18 cellular contexts compared by ENCODE assay signal in genomic region chr3:141707741-141708203, GRCh38. TPM values are rescaled to one million over a fixed set of nuclear protein-coding genes. Genes with fewer than 3 reads are reported as not detected.
DNase-seq lines count a peak whose midpoint lies in the region; ATAC-seq, FAIRE-seq and TF ChIP-seq lines count a peak whose summit lies in the region.
"Had no signal": no experiment of that assay in that cellular context is flagged by ENCODE, and none has a peak within 500 bp of the region (broad histone marks: within the 10 kb centered on the region; RNA-seq: fewer than 3 reads in every experiment).

No MANE protein-coding gene starts in this region.

- TF ChIP-seq EP300 in K562 (IDR thresholded peaks at IDR 0.05; ENCODE audit: low read length), result no peak

- no peak overlapping the region for H4K8ac ChIP-seq in mesenchymal stem cell (ENCODE audit: low read length)

- no peak overlapping the region for H3K18ac ChIP-seq in mesenchymal stem cell (ENCODE audit: low read depth in 1 of 2, low read length in 2 of 2)

- TF ChIP-seq RAD21 in K562 (CRISPR knock-in tag; conservative IDR thresholded peaks at IDR 0.05 in 1 of 2, IDR thresholded peaks at IDR 0.05 in 1 of 2), result no peak

- H3K79me2 ChIP-seq in ACC112 (ENCODE audit: control insufficient read depth, insufficient read depth, low read length, unreplicated experiment) (no peaks in the 10 kb centered on the region), K562 (ENCODE audit: control insufficient read depth, insufficient read depth, low read length) (no peaks in the 10 kb centered on the region)

- H3K9ac ChIP-seq in K562 (ENCODE audit: insufficient read depth in 1 of 2, low read depth in 2 of 2, low read length in 2 of 2) (no peak overlapping the region), mesenchymal stem cell (ENCODE audit: low read length) (no peak overlapping the region), endodermal cell (ENCODE audit: extremely low read depth, low read length, poor library complexity, severe bottlenecking) (no peak overlapping the region)

- H2AFZ ChIP-seq in ACC112 (ENCODE audit: low read length, unreplicated experiment) (peak overlapping the region; percentile 69), K562 (ENCODE audit: low read depth, low read length) (no peak overlapping the region), mesenchymal stem cell (ENCODE audit: low read depth, low read length) (no peak overlapping the region)

- H3K27ac Mint-ChIP-seq in endodermal cell, result no peak overlapping the region

- ATAC-seq in K562 (no peak), right cardiac atrium (no peak)
- ATAC-seq: A549 had no signal

- DNase-seq in HS-27A (ENCODE audit: low read depth) (peak; percentile 29), K562 (ENCODE audit: extremely low read depth in 1 of 4, low spot score in 3 of 4) (no peak), mesenchymal stem cell (peak; percentile 59), DMS53 (lab: John Stamatoyannopoulos, UW) (no peak), erythroblast (lab: John Stamatoyannopoulos, UW) (no peak), right cardiac atrium (no peak), endodermal cell (no peak)
- DNase-seq: activated CD4-positive, alpha-beta T cell treated with anti-CD3 and anti-CD28 coated beads, Interleukin-2, amount 50 U/mL, for 1 hour; DMS153; KG1; NCI-H187 treated with DMSO at 0.1 percent for 48 hours; NCI-H69; nucleus accumbens; T-helper 9 cell; transverse colon had no signal

- WGBS in K562 (ENCODE audit: insufficient coverage, low coverage, missing lambda C conversion rate), result 29% methylated on average over 2 of the region's 2 CpGs
- 0% methylated on average over 1 of the region's 2 CpGs for WGBS in mesenchymal stem cell
- WGBS in right cardiac atrium, result 32% methylated on average over 2 of the region's 2 CpGs
- 86% methylated on average over 2 of the region's 2 CpGs; no CpG with 5 or more reads in 1 of the 2 experiments for WGBS in endodermal cell (ENCODE audit: insufficient coverage in 1 of 2, insufficient read length in 1 of 2), 2 experiments

- H2AK5ac ChIP-seq in mesenchymal stem cell (ENCODE audit: low read length, severe bottlenecking), result no peak overlapping the region

- H3K4me3 ChIP-seq in ACC112 (ENCODE audit: low read depth, low read length), result no peak overlapping the region
- no peak overlapping the region for H3K4me3 ChIP-seq in K562
- H3K4me3 ChIP-seq in mesenchymal stem cell (ENCODE audit: insufficient read depth in 1 of 2, low read depth in 1 of 2, low read length in 2 of 2), result no peak overlapping the region
- no peak overlapping the region for H3K4me3 ChIP-seq in right cardiac atrium (ENCODE audit: low read length)
- H3K4me3 ChIP-seq in endodermal cell (ENCODE audit: low read length), result no peak overlapping the region
- H3K4me3 ChIP-seq: A549, lung, transverse colon had no signal

- no peaks in the 10 kb centered on the region for H3K27me3 ChIP-seq in ACC112 (ENCODE audit: insufficient read depth, low read length)
- H3K27me3 ChIP-seq in K562 (ENCODE audit: control insufficient read depth in 2 of 2, insufficient read depth in 2 of 2, low read length in 2 of 2), result no peaks in the 10 kb centered on the region
- H3K27me3 ChIP-seq in mesenchymal stem cell (ENCODE audit: control insufficient read depth in 1 of 2, insufficient read depth in 1 of 2, low read length in 2 of 2), result no peaks in the 10 kb centered on the region
- no peaks in the 10 kb centered on the region for H3K27me3 ChIP-seq in right cardiac atrium (ENCODE audit: control insufficient read depth, insufficient read depth)
- no peaks in the 10 kb centered on the region for H3K27me3 ChIP-seq in endodermal cell (ENCODE audit: control insufficient read depth, insufficient read depth, low read length, poor library complexity, severe bottlenecking)
- H3K27me3 ChIP-seq: transverse colon had no signal

- no peak overlapping the region for H2BK12ac ChIP-seq in mesenchymal stem cell (ENCODE audit: low read length in 2 of 2)

- CTCF ChIA-PET in K562 (lab: Yijun Ruan, JAX; ENCODE audit: low intra/inter-chr PET ratio), result no interaction called here

- H3K36me3 ChIP-seq in ACC112 (ENCODE audit: insufficient read depth, low read length) (no peaks in the 10 kb centered on the region; the same call in 1 of the 2 replicates), K562 (ENCODE audit: control insufficient read depth, insufficient read depth, low read length) (no peaks in the 10 kb centered on the region), mesenchymal stem cell (ENCODE audit: control insufficient read depth in 1 of 2, insufficient read depth in 2 of 2, low read depth in 1 of 2, low read length in 2 of 2) (no peaks in the 10 kb centered on the region), endodermal cell (ENCODE audit: control insufficient read depth, insufficient read depth, low read length) (no peaks in the 10 kb centered on the region)
- H3K36me3 ChIP-seq: transverse colon had no signal

- H3K9me3 ChIP-seq in K562 (replicated peaks; ENCODE audit: control insufficient read depth, insufficient read depth, low read depth, low read length), result no peaks in the 10 kb centered on the region
- no peaks in the 10 kb centered on the region for H3K9me3 ChIP-seq in mesenchymal stem cell (ENCODE audit: control insufficient read depth, low read length)
- H3K9me3 ChIP-seq in right cardiac atrium (ENCODE audit: control insufficient read depth, low read length), result no peaks in the 10 kb centered on the region
- H3K9me3 ChIP-seq in endodermal cell (ENCODE audit: control insufficient read depth, low read length), result no peaks in the 10 kb centered on the region
- H3K9me3 ChIP-seq: A549, transverse colon had no signal

- POLR2A ChIA-PET in K562 (lab: Yijun Ruan, JAX), result interaction anchor here (0.9 kb wide), 1 partner anchor 200 kb away, joined by 4 read pairs; no protein-coding TSS in a partner anchor

- no peaks in the 10 kb centered on the region for H4K20me1 ChIP-seq in K562 (replicated peaks; ENCODE audit: control insufficient read depth, insufficient read depth, low read length)

- H3K4me3 Mint-ChIP-seq in endodermal cell, result no peak overlapping the region

- H3K9me1 ChIP-seq in K562 (ENCODE audit: control insufficient read depth, insufficient read depth, low read length), result no peaks in the 10 kb centered on the region

- in situ Hi-C loops in K562 (cut with MboI), result no loop called here

- TF ChIP-seq POLR2A in K562 (conservative IDR thresholded peaks at IDR 0.05), result no peak
- no peak for TF ChIP-seq POLR2A in erythroblast (IDR thresholded peaks at IDR 0.05; ENCODE audit: low read length)

- H3K9me3 Mint-ChIP-seq in endodermal cell, result peaks cover 3% of the 10 kb centered on the region

- no peak overlapping the region for H2BK5ac ChIP-seq in mesenchymal stem cell (ENCODE audit: low read depth, low read length, poor library complexity, severe bottlenecking)

- no peak overlapping the region for H3K23ac ChIP-seq in mesenchymal stem cell (ENCODE audit: low read length in 2 of 2)

- BruUV-seq in K562 (replicated peaks; lab: Mats Ljungman, UMichigan), result no TSS peak

- no peak overlapping the region for H3K14ac ChIP-seq in mesenchymal stem cell (ENCODE audit: low read length in 2 of 2)

- H3K4me2 ChIP-seq in K562 (ENCODE audit: insufficient read depth, low read length), result no peak overlapping the region
- H3K4me2 ChIP-seq in mesenchymal stem cell (ENCODE audit: low read length, poor library complexity, severe bottlenecking), result no peak overlapping the region
- H3K4me2 ChIP-seq: A549 had no signal

- H3K4ac ChIP-seq in mesenchymal stem cell (ENCODE audit: low read depth in 1 of 2, low read length in 2 of 2), result peak overlapping the region; percentile 46 to 66

- FAIRE-seq in K562 (lab: Jason Lieb, UNC), result no peak
- FAIRE-seq: A549 had no signal

- H3K36me3 Mint-ChIP-seq in endodermal cell (ENCODE audit: low read depth), result no peaks in the 10 kb centered on the region

- H3K4me1 Mint-ChIP-seq in endodermal cell, result no peaks in the 10 kb centered on the region

- peak overlapping the region; percentile 4 for H2BK120ac ChIP-seq in mesenchymal stem cell (ENCODE audit: low read depth, low read length)

- H3K4me1 ChIP-seq in ACC112 (ENCODE audit: control insufficient read depth, insufficient read depth, low read length, unreplicated experiment) (peaks cover 30% of the 10 kb centered on the region), K562 (replicated peaks in 1 of 2; ENCODE audit: control insufficient read depth in 2 of 2, insufficient read depth in 2 of 2, low read length in 2 of 2) (peaks cover 0 to 5% of the 10 kb centered on the region in 2 experiments; a peak in 2 of 5 replicates), mesenchymal stem cell (ENCODE audit: control insufficient read depth, insufficient read depth, low read depth, low read length) (peaks cover 2% of the 10 kb centered on the region), right cardiac atrium (ENCODE audit: control insufficient read depth, insufficient read depth, low read length) (no peaks in the 10 kb centered on the region), endodermal cell (ENCODE audit: control insufficient read depth, insufficient read depth, low read length) (no peaks in the 10 kb centered on the region)
- H3K4me1 ChIP-seq: A549 had no signal

- H3K27ac ChIP-seq in ACC112 (ENCODE audit: low read depth, low read length) (peak overlapping the region; percentile 16; the same call in 1 of the 2 replicates), K562 (ENCODE audit: extremely low read depth, low read depth, low read length) (no peak overlapping the region), mesenchymal stem cell (ENCODE audit: low read length, poor library complexity, severe bottlenecking) (no peak overlapping the region), right cardiac atrium (ENCODE audit: low read length) (no peak overlapping the region), endodermal cell (ENCODE audit: low read depth, low read length) (no peak overlapping the region)
- H3K27ac ChIP-seq: A549, transverse colon had no signal

- intact Hi-C loops in K562 (cut with micrococcal nuclease) (no loop called here), right cardiac atrium (cut with DNase I) (no loop called here)

- no peak overlapping the region for H4K91ac ChIP-seq in mesenchymal stem cell (ENCODE audit: low read length)

- no peaks in the 10 kb centered on the region for H3K79me1 ChIP-seq in mesenchymal stem cell (replicated peaks; ENCODE audit: low read length, poor library complexity, severe bottlenecking)

- H3K27me3 Mint-ChIP-seq in endodermal cell (ENCODE audit: insufficient read depth), result no peaks in the 10 kb centered on the region

- TF ChIP-seq CTCF in K562 (IDR thresholded peaks at IDR 0.05 in 2 of 3, conservative IDR thresholded peaks at IDR 0.05 in 1 of 3; ENCODE audit: insufficient read depth in 2 of 3, low read depth in 1 of 3, low read length in 3 of 3), result no peak
- TF ChIP-seq CTCF in endodermal cell (conservative IDR thresholded peaks at IDR 0.05), result no peak

- H2BK15ac ChIP-seq in mesenchymal stem cell (ENCODE audit: low read depth, poor library complexity, severe bottlenecking), result no peak overlapping the region

RNA-seq across cellular contexts. Expression of gene RNF7, which starts 30.3 kb away (rescaled TPM):
- 14.2 and 22.7 TPM in 2 replicates for total RNA-seq in K562 (2011; cell fraction: chromatin; rRNA removed; ENCODE audit: low replicate concordance)
- 17.0 TPM in 2 replicates for total RNA-seq in K562 (2011; cell fraction: nucleolus; rRNA removed)
- 28.5 and 47.3 TPM in 2 replicates for total RNA-seq in K562 (2011; cell fraction: nucleoplasm; rRNA removed)
- total RNA-seq in K562 (2014; rRNA removed), result 34.7 and 38.8 TPM in 2 replicates
- 80.0 and 80.5 TPM in 2 replicates for total RNA-seq in K562 (2014; rRNA removed; fragmentation: Illumina TruSeq; extraction: Trizol)
- total RNA-seq in K562 (2015; rRNA removed; fragmentation: Illumina TruSeq; extraction: Trizol), result 69.1 and 77.9 TPM in 2 replicates
- total RNA-seq in K562 (2021), result 94.5 and 96.7 TPM in 2 replicates
- polyA plus RNA-seq in K562 (2011; rRNA removed), result 74.7 and 111 TPM in 2 replicates
- 51.2 and 88.5 TPM in 2 replicates for polyA plus RNA-seq in K562 (2011; cell fraction: cytosol; rRNA removed)
- 23.4 and 45.3 TPM in 2 replicates for polyA plus RNA-seq in K562 (2011; cell fraction: nucleus; rRNA removed)
- polyA plus RNA-seq in K562 (2012), result 77.6 and 88.6 TPM in 2 replicates
- polyA plus RNA-seq in K562 (2014; fragmentation: Illumina TruSeq; extraction: Trizol), result 65.0 and 68.9 TPM in 2 replicates
- polyA plus RNA-seq in K562 (2014; fragmentation: Nextera tagmentation; extraction: Ambion mirVana), result 100 to 1,000 TPM; 112 to 133 TPM
- polyA plus RNA-seq in K562 (2014; rRNA removed), result 74.5 and 81.9 TPM in 2 replicates
- polyA minus RNA-seq in K562 (2011; rRNA and poly(A)+ RNA removed), result 23.4 and 27.3 TPM in 2 replicates
- 15.2 and 27.5 TPM in 2 replicates for polyA minus RNA-seq in K562 (2011; cell fraction: cytosol; rRNA and poly(A)+ RNA removed)
- 10.0 and 19.7 TPM in 2 replicates for polyA minus RNA-seq in K562 (2011; cell fraction: nucleus; rRNA and poly(A)+ RNA removed)
- polyA plus RNA-seq in mesenchymal stem cell (2013, experiment 1 of 2), result 196 TPM
- polyA plus RNA-seq in mesenchymal stem cell (2013, experiment 2 of 2), result 206 TPM
- total RNA-seq in right cardiac atrium, result 10 to 100 TPM; 66.2 to 91.6 (median 75.3) TPM
- polyA plus RNA-seq in right cardiac atrium, result 128 TPM
- total RNA-seq in endodermal cell, result 100 to 1,000 TPM; 106 to 111 TPM
- polyA plus RNA-seq in endodermal cell (2013, experiment 1 of 2), result 118 TPM
- 105 TPM for polyA plus RNA-seq in endodermal cell (2013, experiment 2 of 2)

RNA-seq across cellular contexts. Expression of gene GRK7, which starts 55.4 kb away (rescaled TPM):
- total RNA-seq in K562 (2011; cell fraction: chromatin; rRNA removed; ENCODE audit: low replicate concordance), result not detected in 2 replicates
- 0.17 TPM in 1 of 2 replicates, not detected in the other for total RNA-seq in K562 (2011; cell fraction: nucleolus; rRNA removed)
- total RNA-seq in K562 (2011; cell fraction: nucleoplasm; rRNA removed), result not detected in 2 replicates
- total RNA-seq in K562 (2014; rRNA removed), result not detected in 2 replicates
- total RNA-seq in K562 (2014; rRNA removed; fragmentation: Illumina TruSeq; extraction: Trizol), result 0.04 TPM in 1 of 2 replicates, not detected in the other
- total RNA-seq in K562 (2015; rRNA removed; fragmentation: Illumina TruSeq; extraction: Trizol), result 0.08 TPM in 1 of 2 replicates, not detected in the other
- 0.04 TPM in 1 of 2 replicates, not detected in the other for total RNA-seq in K562 (2021)
- not detected in 2 replicates for polyA plus RNA-seq in K562 (2011; rRNA removed)
- not detected in 2 replicates for polyA plus RNA-seq in K562 (2011; cell fraction: cytosol; rRNA removed)
- 0.07 TPM in 1 of 2 replicates, not detected in the other for polyA plus RNA-seq in K562 (2011; cell fraction: nucleus; rRNA removed)
- 0.04 TPM in 1 of 2 replicates, not detected in the other for polyA plus RNA-seq in K562 (2012)
- 0.07 TPM in 1 of 2 replicates, not detected in the other for polyA plus RNA-seq in K562 (2014; fragmentation: Illumina TruSeq; extraction: Trizol)
- polyA plus RNA-seq in K562 (2014; fragmentation: Nextera tagmentation; extraction: Ambion mirVana), result under 1 TPM; 0.01 TPM
- polyA plus RNA-seq in K562 (2014; rRNA removed), result 0.04 and 0.08 TPM in 2 replicates
- 0.06 TPM in 1 of 2 replicates, not detected in the other for polyA minus RNA-seq in K562 (2011; rRNA and poly(A)+ RNA removed)
- polyA minus RNA-seq in K562 (2011; cell fraction: cytosol; rRNA and poly(A)+ RNA removed), result not detected in 2 replicates
- not detected in 2 replicates for polyA minus RNA-seq in K562 (2011; cell fraction: nucleus; rRNA and poly(A)+ RNA removed)
- not detected for polyA plus RNA-seq in mesenchymal stem cell (2013, experiment 1 of 2)
- polyA plus RNA-seq in mesenchymal stem cell (2013, experiment 2 of 2), result not detected
- total RNA-seq in right cardiac atrium, result not detected
- polyA plus RNA-seq in right cardiac atrium, result not detected
- total RNA-seq in endodermal cell, result not detected
- not detected for polyA plus RNA-seq in endodermal cell (2013, experiment 1 of 2)
- polyA plus RNA-seq in endodermal cell (2013, experiment 2 of 2), result not detected

Comparison
In these comparisons a context has a peak if more than half of its experiments do, and no peak if none do; other contexts are left out.
1. DNase-seq: peak in HS-27A (single experiment) and mesenchymal stem cell (single experiment); none in K562 (0 of 4), DMS53 (single experiment), erythroblast (0 of 2), right cardiac atrium (0 of 3) and endodermal cell (single experiment).